Comparison of ENCODE assay signal across 25 cellular contexts in genomic region chr7:33825644-33826043, GRCh38.
DNase-seq lines count a peak whose midpoint lies in the region; ATAC-seq, FAIRE-seq and TF ChIP-seq lines count a peak whose summit lies in the region.
"Had no signal": no experiment of that assay in that cellular context is flagged by ENCODE, and none has a peak within 500 bp of the region (broad histone marks: within the 10 kb centered on the region; RNA-seq: fewer than 3 reads in every experiment).

No MANE protein-coding gene starts in this region.

- no peaks in the 10 kb centered on the region for H3K36me3 ChIP-seq in bronchial epithelial cell (ENCODE audit: control insufficient read depth, insufficient read depth, low read length)
- H3K36me3 ChIP-seq in osteoblast (ENCODE audit: insufficient read depth, low read length) = no peaks in the 10 kb centered on the region
- H3K36me3 ChIP-seq: BE2C; BLaER1 treated with 17β-estradiol and CSF1 and Interleukin-3, amounts not matched to agents 10 nM and 100 nM had no signal

- H3K27ac ChIP-seq in osteoblast (ENCODE audit: low read depth, low read length) = no peak overlapping the region
- H3K27ac ChIP-seq: A549; BLaER1 treated with 17β-estradiol and CSF1 and Interleukin-3, amounts not matched to agents 10 nM and 100 nM had no signal

- no peak overlapping the region for H3K4me3 ChIP-seq in bronchial epithelial cell (ENCODE audit: low read depth, low read length)
- H3K4me3 ChIP-seq in epithelial cell of esophagus (ENCODE audit: low read length) = no peak overlapping the region
- no peak overlapping the region for H3K4me3 ChIP-seq in osteoblast (ENCODE audit: insufficient read depth, low read length)
- H3K4me3 ChIP-seq: A549; BLaER1 treated with 17β-estradiol and CSF1 and Interleukin-3, amounts not matched to agents 10 nM and 100 nM; GM23338 had no signal

- H3K4me2 ChIP-seq in osteoblast (ENCODE audit: insufficient read depth, low read length) = peak overlapping the region; percentile 22
- H3K4me2 ChIP-seq: A549; BLaER1 treated with 17β-estradiol and CSF1 and Interleukin-3, amounts not matched to agents 10 nM and 100 nM; GM23338 had no signal

- H3K4me3 Mint-ChIP-seq in stimulated activated effector memory CD8-positive, alpha-beta T cell treated with anti-CD3 and anti-CD28 coated beads, Interleukin-12 subunit alpha, Interleukin-12 subunit beta, amount 100 ng/mL, for 72 hours = no peak overlapping the region
- H3K4me3 Mint-ChIP-seq: CD14-positive monocyte; CD4-positive, alpha-beta T cell; GM23338; H9 had no signal

- DNase-seq in bronchial epithelial cell (ENCODE audit: low read depth) (peak; percentile 21), epithelial cell of esophagus (ENCODE audit: low read depth) (peak; percentile 27), osteoblast (ENCODE audit: insufficient read length, low spot score, missing footprints) (no peak), SK-N-DZ (ENCODE audit: low spot score) (no peak), NCI-H1436 treated with DMSO at 0.1 percent for 48 hours (lab: John Stamatoyannopoulos, UW) (no peak)
- no peak for DNase-seq in stimulated activated effector memory CD8-positive, alpha-beta T cell treated with anti-CD3 and anti-CD28 coated beads, Interleukin-12 subunit alpha, Interleukin-12 subunit beta, amount 100 ng/mL, for 72 hours (ENCODE audit: low spot score in 2 of 2)
- DNase-seq: 8988T; ACHN; AML-193; BE2C; Calu3; CD4-positive, alpha-beta T cell; COR-L47; DMS53; DMS79 treated with DMSO at 0.1 percent for 48 hours; GF-D8; H9 had no signal

- H3K9me3 ChIP-seq in osteoblast (ENCODE audit: low read depth, low read length) = no peaks in the 10 kb centered on the region
- H3K9me3 ChIP-seq: A549, BE2C had no signal

- no peaks in the 10 kb centered on the region for H3K36me3 Mint-ChIP-seq in stimulated activated effector memory CD8-positive, alpha-beta T cell treated with anti-CD3 and anti-CD28 coated beads, Interleukin-12 subunit alpha, Interleukin-12 subunit beta, amount 100 ng/mL, for 72 hours
- H3K36me3 Mint-ChIP-seq: CD14-positive monocyte had no signal

- H3K4me1 ChIP-seq in osteoblast (ENCODE audit: insufficient read depth, low read length) = peaks cover 22% of the 10 kb centered on the region
- H3K4me1 ChIP-seq: A549; BE2C; BLaER1 treated with 17β-estradiol and CSF1 and Interleukin-3, amounts not matched to agents 10 nM and 100 nM had no signal

- H3K4me1 Mint-ChIP-seq in stimulated activated effector memory CD8-positive, alpha-beta T cell treated with anti-CD3 and anti-CD28 coated beads, Interleukin-12 subunit alpha, Interleukin-12 subunit beta, amount 100 ng/mL, for 72 hours = no peaks in the 10 kb centered on the region
- H3K4me1 Mint-ChIP-seq: CD14-positive monocyte, GM23338 had no signal

- no peak for FAIRE-seq in bronchial epithelial cell (lab: Jason Lieb, UNC)
- FAIRE-seq: A549, GM12891, GM18507 had no signal

- H3K27me3 ChIP-seq in bronchial epithelial cell (ENCODE audit: control insufficient read depth, insufficient read depth, low read length) (no peaks in the 10 kb centered on the region), osteoblast (ENCODE audit: insufficient read depth, low read length) (no peaks in the 10 kb centered on the region)
- H3K27me3 ChIP-seq: BE2C; BLaER1 treated with 17β-estradiol and CSF1 and Interleukin-3, amounts not matched to agents 10 nM and 100 nM had no signal

- TF ChIP-seq CTCF in bronchial epithelial cell (IDR thresholded peaks at IDR 0.05; ENCODE audit: insufficient read depth, low read length, severe bottlenecking) (no peak), epithelial cell of esophagus (IDR thresholded peaks at IDR 0.05; ENCODE audit: insufficient read depth, low read depth, low read length, missing control alignments) (no peak), osteoblast (IDR thresholded peaks at IDR 0.05; ENCODE audit: extremely low read depth, low read depth, low read length) (no peak)

- no peak overlapping the region for H3K27ac Mint-ChIP-seq in stimulated activated effector memory CD8-positive, alpha-beta T cell treated with anti-CD3 and anti-CD28 coated beads, Interleukin-12 subunit alpha, Interleukin-12 subunit beta, amount 100 ng/mL, for 72 hours
- H3K27ac Mint-ChIP-seq: CD14-positive monocyte; CD4-positive, alpha-beta T cell; GM23338; H9 had no signal

- H2AFZ ChIP-seq in osteoblast (ENCODE audit: low read length) = no peak overlapping the region
- H2AFZ ChIP-seq: GM23338 had no signal

- no peaks in the 10 kb centered on the region for H3K79me2 ChIP-seq in osteoblast (ENCODE audit: insufficient read depth, low read length)

- peak; percentile 32 for ATAC-seq in stimulated activated effector memory CD8-positive, alpha-beta T cell treated with anti-CD3 and anti-CD28 coated beads, Interleukin-12 subunit alpha, Interleukin-12 subunit beta, amount 100 ng/mL, for 72 hours
- ATAC-seq in GM21529 (IDR thresholded peaks at IDR 0.05; ENCODE audit: unreplicated experiment) = no peak
- ATAC-seq: A549, GM23338, HCT116 had no signal

- no peaks in the 10 kb centered on the region for H3K9me3 Mint-ChIP-seq in stimulated activated effector memory CD8-positive, alpha-beta T cell treated with anti-CD3 and anti-CD28 coated beads, Interleukin-12 subunit alpha, Interleukin-12 subunit beta, amount 100 ng/mL, for 72 hours
- H3K9me3 Mint-ChIP-seq: CD4-positive, alpha-beta T cell had no signal

- no peaks in the 10 kb centered on the region for H4K20me1 ChIP-seq in osteoblast (ENCODE audit: insufficient read depth, low read length)
- H4K20me1 ChIP-seq: BLaER1 treated with 17β-estradiol and CSF1 and Interleukin-3, amounts not matched to agents 10 nM and 100 nM had no signal

Comparison
In these comparisons a context has a peak if more than half of its experiments do, and no peak if none do; other contexts are left out.
1. DNase-seq: peak in bronchial epithelial cell (single experiment) and epithelial cell of esophagus (single experiment); none in osteoblast (single experiment), stimulated activated effector memory CD8-positive, alpha-beta T cell treated with anti-CD3 and anti-CD28 coated beads, Interleukin-12 subunit alpha, Interleukin-12 subunit beta, amount 100 ng/mL, for 72 hours (0 of 2), SK-N-DZ (single experiment) and NCI-H1436 treated with DMSO at 0.1 percent for 48 hours (single experiment).